24 cellular contexts compared by ENCODE assay signal in the genomic region with DNA sequence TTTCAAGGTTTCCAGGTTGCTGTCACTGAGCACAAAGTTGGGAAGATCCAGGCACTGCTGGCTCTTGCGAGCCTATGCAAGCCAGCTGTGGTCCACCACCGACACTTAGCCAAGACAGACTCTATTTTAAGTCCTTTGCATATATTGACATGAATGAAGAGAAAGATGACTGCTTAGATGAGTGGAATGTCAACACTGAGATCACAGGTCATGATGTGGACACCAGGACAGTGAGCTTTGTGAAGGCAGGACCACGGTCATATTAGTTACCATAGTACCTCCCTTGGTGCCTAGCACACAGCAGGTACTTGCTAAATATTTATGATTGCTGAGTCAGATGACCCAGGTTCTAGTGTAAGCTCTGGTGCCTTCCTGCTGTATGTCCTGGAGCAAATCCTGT.
"Had no signal": no experiment of that assay in that cellular context is flagged by ENCODE, and none has a peak within 500 bp of the region (broad histone marks: within the 10 kb centered on the region; RNA-seq: fewer than 3 reads in every experiment).

No MANE protein-coding gene starts in this region.

- H3K27ac ChIP-seq: RWPE1 had no signal

- DNase-seq: Karpas-422, KG1, MG63, NCI-H1092, NCI-H1105 treated with DMSO at 0.1 percent for 48 hours, NCI-H1417 treated with DMSO at 0.1 percent for 48 hours, NCI-H146, NCI-H1694 treated with DMSO at 0.1 percent for 48 hours, NCI-H1930, NCI-H2081, NCI-H2107, NCI-H2171, NCI-H226, NCI-H446, NCI-H510A, NCI-H524 treated with DMSO at 0.1 percent for 48 hours, NCI-H69, NCI-H774, PC-3, SHP77, SK-N-SH, SW 1271 had no signal

- H3K4me3 ChIP-seq: MG63 had no signal

- H3K4me2 ChIP-seq: SK-N-SH had no signal

- H3K9ac ChIP-seq: SK-N-SH had no signal

- H3K27me3 ChIP-seq: MG63 had no signal

- H3K9me3 ChIP-seq: MG63, SK-N-SH had no signal

- H3K36me3 ChIP-seq: MG63 had no signal

- ATAC-seq: Panc1, PC-3 had no signal
